In genomic region chr11:117232022-117232878, GRCh38 we compare ENCODE assay signal across 1 cellular context.
TF ChIP-seq lines count a peak whose summit lies in the region.

PCSK7 (minus strand) TSS chr11:117232073; CDS start chr11:117229844, 2,229 bp downstream.
RNF214 (plus strand) TSS chr11:117232671; CDS start chr11:117234273, 1,602 bp downstream.

TF ChIP-seq in HEK293, 187 proteins besides CTCF, POLR2A, EP300 and RAD21 (continued from another document and continues in another):
- peak; percentile 49; the same call in 1 of the 2 replicates for TF ChIP-seq ZNF561 (tag by site-specific recombination; IDR thresholded peaks at IDR 0.05; ENCODE audit: borderline replicate concordance)
- no peak for TF ChIP-seq ZNF677 (tag by site-specific recombination; IDR thresholded peaks at IDR 0.05)
- TF ChIP-seq GLIS1 (tag by site-specific recombination; IDR thresholded peaks at IDR 0.05): peak; percentile 30; the same call in 1 of the 2 replicates
- peak; percentile 45; the same call in 1 of the 2 replicates for TF ChIP-seq ELK4 (IDR thresholded peaks at IDR 0.05; ENCODE audit: borderline replicate concordance, low read depth, low read length)
- no peak for TF ChIP-seq GLI4 (tag by site-specific recombination; IDR thresholded peaks at IDR 0.05)
- TF ChIP-seq ZEB2 (tag by site-specific recombination; IDR thresholded peaks at IDR 0.05): peak; percentile 64
- TF ChIP-seq KLF1 (tag by site-specific recombination; IDR thresholded peaks at IDR 0.05): no peak
- TF ChIP-seq ZNF580 (tag by site-specific recombination; IDR thresholded peaks at IDR 0.05): no peak
- no peak for TF ChIP-seq ZNF10 (tag by site-specific recombination; IDR thresholded peaks at IDR 0.05)
- no peak for TF ChIP-seq SP7 (tag by site-specific recombination; IDR thresholded peaks at IDR 0.05)
- no peak; the same call in 1 of the 2 replicates for TF ChIP-seq ZBTB20 (tag by site-specific recombination; IDR thresholded peaks at IDR 0.05)
- TF ChIP-seq SCRT2 (tag by site-specific recombination; IDR thresholded peaks at IDR 0.05): peak; percentile 51; the same call in 1 of the 2 replicates
- no peak for TF ChIP-seq REST (tag by site-specific recombination; IDR thresholded peaks at IDR 0.05)
- peak; percentile 48; the same call in 1 of the 2 replicates for TF ChIP-seq ZBTB48 (tag by site-specific recombination; IDR thresholded peaks at IDR 0.05)
- no peak for TF ChIP-seq KLF8 (tag by site-specific recombination; IDR thresholded peaks at IDR 0.05)
- no peak for TF ChIP-seq ZNF398 (tag by site-specific recombination; IDR thresholded peaks at IDR 0.05)
- no peak for TF ChIP-seq SCRT1 (tag by site-specific recombination; IDR thresholded peaks at IDR 0.05; ENCODE audit: borderline replicate concordance)
- no peak for TF ChIP-seq ZNF704 (tag by site-specific recombination; IDR thresholded peaks at IDR 0.05)
- TF ChIP-seq ZNF24 (tag by site-specific recombination; IDR thresholded peaks at IDR 0.05): no peak
- peak; percentile 55 for TF ChIP-seq ZBTB26 (tag by site-specific recombination; optimal IDR thresholded peaks at IDR 0.05)
- TF ChIP-seq ZNF530 (tag by site-specific recombination; IDR thresholded peaks at IDR 0.05; ENCODE audit: low read depth): no peak
- no peak for TF ChIP-seq TRIM28 (IDR thresholded peaks at IDR 0.05; ENCODE audit: borderline replicate concordance, low read length)
- no peak for TF ChIP-seq RBAK (tag by site-specific recombination; IDR thresholded peaks at IDR 0.05)
- TF ChIP-seq ZBTB44 (tag by site-specific recombination; IDR thresholded peaks at IDR 0.05): no peak
- TF ChIP-seq KLF10 (tag by site-specific recombination; IDR thresholded peaks at IDR 0.05): peak; percentile 39; the same call in 1 of the 2 replicates
- no peak for TF ChIP-seq ZNF701 (tag by site-specific recombination; IDR thresholded peaks at IDR 0.05)
- no peak for TF ChIP-seq ZNF626 (tag by site-specific recombination; IDR thresholded peaks at IDR 0.05)
- peak; percentile 35; the same call in 1 of the 2 replicates for TF ChIP-seq SP3 (tag by site-specific recombination; IDR thresholded peaks at IDR 0.05)
- peak; percentile 69; the same call in 1 of the 2 replicates for TF ChIP-seq ZXDB (tag by site-specific recombination; IDR thresholded peaks at IDR 0.05)
- no peak; the same call in 1 of the 2 replicates for TF ChIP-seq ZIC2 (tag by site-specific recombination; IDR thresholded peaks at IDR 0.05)
- TF ChIP-seq ZSCAN16 (tag by site-specific recombination; IDR thresholded peaks at IDR 0.05): no peak
- no peak for TF ChIP-seq ZNF658 (tag by site-specific recombination; IDR thresholded peaks at IDR 0.05)
- no peak for TF ChIP-seq WT1 (tag by site-specific recombination; IDR thresholded peaks at IDR 0.05)
- TF ChIP-seq ZNF571 (tag by site-specific recombination; IDR thresholded peaks at IDR 0.05): no peak
- no peak for TF ChIP-seq PRDM1 (tag by site-specific recombination; IDR thresholded peaks at IDR 0.05)
- no peak for TF ChIP-seq ZNF324 (tag by site-specific recombination; IDR thresholded peaks at IDR 0.05)
- peak; percentile 54 for TF ChIP-seq ZNF335 (tag by site-specific recombination; conservative IDR thresholded peaks at IDR 0.05)
- TF ChIP-seq ZFHX2 (tag by site-specific recombination; conservative IDR thresholded peaks at IDR 0.05): no peak
- peak; percentile 49; the same call in 1 of the 2 replicates for TF ChIP-seq IKZF3 (tag by site-specific recombination; IDR thresholded peaks at IDR 0.05)
- TF ChIP-seq SP2 (tag by site-specific recombination; IDR thresholded peaks at IDR 0.05): peak; percentile 52
- no peak for TF ChIP-seq ZNF175 (tag by site-specific recombination; IDR thresholded peaks at IDR 0.05)
- no peak for TF ChIP-seq PRDM6 (tag by site-specific recombination; IDR thresholded peaks at IDR 0.05)
- no peak for TF ChIP-seq ZNF214 (tag by site-specific recombination; IDR thresholded peaks at IDR 0.05; ENCODE audit: borderline replicate concordance)
- 0 out of 2 replicates have a peak, but pooled peaks have one; percentile 43 for TF ChIP-seq ZBTB7A (tag by site-specific recombination; IDR thresholded peaks at IDR 0.05; ENCODE audit: low read depth)
- no peak for TF ChIP-seq ZNF416 (tag by site-specific recombination; IDR thresholded peaks at IDR 0.05)
- TF ChIP-seq ZNF660 (tag by site-specific recombination; IDR thresholded peaks at IDR 0.05): peak; percentile 19; the same call in 1 of the 2 replicates
- no peak for TF ChIP-seq KLF9 (tag by site-specific recombination; IDR thresholded peaks at IDR 0.05; ENCODE audit: low read depth)
- no peak for TF ChIP-seq REPIN1 (tag by site-specific recombination; IDR thresholded peaks at IDR 0.05; ENCODE audit: low read depth)
- TF ChIP-seq ZNF174 (tag by site-specific recombination; IDR thresholded peaks at IDR 0.05): no peak
- no peak for TF ChIP-seq ZNF157 (tag by site-specific recombination; IDR thresholded peaks at IDR 0.05)
- TF ChIP-seq ZNF133 (tag by site-specific recombination; IDR thresholded peaks at IDR 0.05): no peak
- no peak for TF ChIP-seq ZNF426 (tag by site-specific recombination; IDR thresholded peaks at IDR 0.05)
- TF ChIP-seq ZBTB8A (tag by site-specific recombination; IDR thresholded peaks at IDR 0.05): peak; percentile 53; the same call in 1 of the 2 replicates
- TF ChIP-seq ZSCAN5A (tag by site-specific recombination; IDR thresholded peaks at IDR 0.05): no peak
- TF ChIP-seq KLF7 (tag by site-specific recombination; IDR thresholded peaks at IDR 0.05; ENCODE audit: borderline replicate concordance): no peak
- no peak for TF ChIP-seq ZNF211 (tag by site-specific recombination; IDR thresholded peaks at IDR 0.05; ENCODE audit: low read depth)
- TF ChIP-seq GLIS2 (tag by site-specific recombination; IDR thresholded peaks at IDR 0.05): peak; percentile 60
